28 cellular contexts compared by ENCODE assay signal in the genomic region with DNA sequence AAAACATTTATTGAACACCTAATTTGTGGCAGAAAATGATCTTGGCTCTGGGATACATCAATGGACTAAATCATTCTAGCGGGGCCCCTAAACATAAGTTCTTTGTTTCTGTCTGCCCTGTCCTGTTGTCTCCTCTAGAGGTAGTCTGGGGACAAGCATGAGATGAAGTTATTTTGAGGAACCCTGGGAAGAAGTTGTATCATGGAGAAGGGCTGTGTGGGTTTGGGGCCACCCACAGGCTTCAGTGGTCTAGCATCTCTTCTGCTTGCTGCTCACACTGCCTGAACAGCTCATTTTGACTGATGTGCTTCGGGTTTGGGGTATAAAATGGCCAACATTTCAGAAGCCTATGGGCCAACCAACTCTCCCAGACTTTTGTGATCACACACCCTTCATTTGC.
"Had no signal": no experiment of that assay in that cellular context is flagged by ENCODE, and none has a peak within 500 bp of the region (broad histone marks: within the 10 kb centered on the region; RNA-seq: fewer than 3 reads in every experiment).

No MANE protein-coding gene starts in this region.

- H3K27me3 ChIP-seq: esophagus squamous epithelium, ovary, tibial nerve had no signal

- H3K36me3 Mint-ChIP-seq: activated CD8-positive, alpha-beta memory T cell treated with anti-CD3 and anti-CD28 coated beads, Interleukin-2, amount 10 ng/mL, durations not matched to agents 7 days and 5 days; activated naive CD8-positive, alpha-beta T cell; stimulated activated effector memory CD8-positive, alpha-beta T cell treated with anti-CD3 and anti-CD28 coated beads, Interleukin-12 subunit alpha, Interleukin-12 subunit beta, amount 100 ng/mL, for 72 hours; WTC11 had no signal

- H3K9me3 Mint-ChIP-seq: activated CD4-positive, alpha-beta T cell treated with anti-CD3 and anti-CD28 coated beads, Interleukin-2, amount 10 ng/mL, durations not matched to agents 7 days and 5 days; activated T-cell treated with anti-CD3 and anti-CD28 coated beads, Interleukin-2, amount 50 U/mL, for 72 hours; stimulated activated effector memory CD8-positive, alpha-beta T cell treated with anti-CD3 and anti-CD28 coated beads, Interleukin-12 subunit alpha, Interleukin-12 subunit beta, amount 100 ng/mL, for 72 hours; stimulated activated naive CD8-positive, alpha-beta T cell treated with anti-CD3 and anti-CD28 coated beads, Interleukin-15, Interleukin-2, amounts not matched to agents 100 ng/mL and 50 ng/mL, for 24 hours had no signal

- H3K9me3 ChIP-seq: esophagus squamous epithelium, left ventricle myocardium inferior, ovary, tibial nerve had no signal

- H3K27ac Mint-ChIP-seq: activated CD4-positive, alpha-beta T cell treated with anti-CD3 and anti-CD28 coated beads, Interleukin-2, amount 10 ng/mL, durations not matched to agents 7 days and 5 days; activated CD8-positive, alpha-beta memory T cell treated with anti-CD3 and anti-CD28 coated beads, Interleukin-2, amount 10 ng/mL, durations not matched to agents 7 days and 5 days; activated CD8-positive, alpha-beta T cell treated with anti-CD3 and anti-CD28 coated beads, Interleukin-2, amount 10 ng/mL, durations not matched to agents 7 days and 5 days; activated naive CD8-positive, alpha-beta T cell; activated T-cell treated with anti-CD3 and anti-CD28 coated beads, Interleukin-2, amount 50 U/mL, for 72 hours; nephron; progenitor cell of endocrine pancreas; stimulated activated effector memory CD8-positive, alpha-beta T cell treated with anti-CD3 and anti-CD28 coated beads, Interleukin-12 subunit alpha, Interleukin-12 subunit beta, amount 100 ng/mL, for 72 hours; stimulated activated naive CD8-positive, alpha-beta T cell treated with anti-CD3 and anti-CD28 coated beads, Interleukin-15, Interleukin-2, amounts not matched to agents 100 ng/mL and 50 ng/mL, for 24 hours; T-helper 17 cell; WTC11 had no signal

- H3K4me3 ChIP-seq: esophagus squamous epithelium, left ventricle myocardium inferior, ovary, skin epidermis, tibial nerve had no signal

- H3K27me3 Mint-ChIP-seq: activated CD4-positive, alpha-beta T cell treated with anti-CD3 and anti-CD28 coated beads, Interleukin-2, amount 10 ng/mL, durations not matched to agents 7 days and 5 days; activated CD8-positive, alpha-beta memory T cell treated with anti-CD3 and anti-CD28 coated beads, Interleukin-2, amount 10 ng/mL, durations not matched to agents 7 days and 5 days; activated naive CD8-positive, alpha-beta T cell; progenitor cell of endocrine pancreas; stimulated activated naive CD8-positive, alpha-beta T cell treated with anti-CD3 and anti-CD28 coated beads, Interleukin-15, Interleukin-2, amounts not matched to agents 100 ng/mL and 50 ng/mL, for 24 hours had no signal

- ATAC-seq: activated CD8-positive, alpha-beta memory T cell treated with anti-CD3 and anti-CD28 coated beads, Interleukin-2, amount 10 ng/mL, durations not matched to agents 7 days and 5 days; activated CD8-positive, alpha-beta T cell treated with anti-CD3 and anti-CD28 coated beads, Interleukin-2, amount 10 ng/mL, durations not matched to agents 7 days and 5 days; activated T-cell treated with anti-CD3 and anti-CD28 coated beads, Interleukin-2, amount 50 U/mL, for 72 hours; sciatic nerve; stimulated activated effector memory CD8-positive, alpha-beta T cell treated with anti-CD3 and anti-CD28 coated beads, Interleukin-12 subunit alpha, Interleukin-12 subunit beta, amount 100 ng/mL, for 72 hours; T-helper 17 cell; WTC11 had no signal

- H3K36me3 ChIP-seq: esophagus squamous epithelium, left ventricle myocardium inferior, ovary, tibial nerve had no signal

- H3K4me3 Mint-ChIP-seq: activated CD4-positive, alpha-beta T cell treated with anti-CD3 and anti-CD28 coated beads, Interleukin-2, amount 10 ng/mL, durations not matched to agents 7 days and 5 days; activated CD8-positive, alpha-beta memory T cell treated with anti-CD3 and anti-CD28 coated beads, Interleukin-2, amount 10 ng/mL, durations not matched to agents 7 days and 5 days; activated CD8-positive, alpha-beta T cell treated with anti-CD3 and anti-CD28 coated beads, Interleukin-2, amount 10 ng/mL, durations not matched to agents 7 days and 5 days; activated naive CD8-positive, alpha-beta T cell; activated T-cell treated with anti-CD3 and anti-CD28 coated beads, Interleukin-2, amount 50 U/mL, for 72 hours; nephron; stimulated activated effector memory CD8-positive, alpha-beta T cell treated with anti-CD3 and anti-CD28 coated beads, Interleukin-12 subunit alpha, Interleukin-12 subunit beta, amount 100 ng/mL, for 72 hours; stimulated activated naive CD8-positive, alpha-beta T cell treated with anti-CD3 and anti-CD28 coated beads, Interleukin-15, Interleukin-2, amounts not matched to agents 100 ng/mL and 50 ng/mL, for 24 hours; T-helper 17 cell; WTC11 had no signal

- DNase-seq: activated CD4-positive, alpha-beta T cell treated with anti-CD3 and anti-CD28 coated beads for 1 hour; activated CD4-positive, alpha-beta T cell treated with anti-CD3 and anti-CD28 coated beads, Interleukin-2, amount 10 ng/mL, durations not matched to agents 7 days and 5 days; activated CD8-positive, alpha-beta memory T cell treated with anti-CD3 and anti-CD28 coated beads, Interleukin-2, amount 10 ng/mL, durations not matched to agents 7 days and 5 days; activated CD8-positive, alpha-beta T cell treated with anti-CD3 and anti-CD28 coated beads, Interleukin-2, amount 10 ng/mL, durations not matched to agents 7 days and 5 days; activated naive CD4-positive, alpha-beta T cell; activated T-cell treated with anti-CD3 and anti-CD28 coated beads, Interleukin-2, amount 50 U/mL, for 72 hours; anterior cingulate cortex; effector CD8-positive, alpha-beta T cell; esophagus squamous epithelium; foreskin melanocyte; left ventricle myocardium inferior; mammary epithelial cell; ovary; stimulated activated CD4-positive, alpha-beta T cell treated with anti-CD3 and anti-CD28 coated beads, Interleukin-4, amount 100 ng/mL, for 24 hours; substantia nigra; SW 1271; T-helper 17 cell; T1000 had no signal

- H3K4me1 Mint-ChIP-seq: activated CD4-positive, alpha-beta T cell treated with anti-CD3 and anti-CD28 coated beads, Interleukin-2, amount 10 ng/mL, durations not matched to agents 7 days and 5 days; activated CD8-positive, alpha-beta memory T cell treated with anti-CD3 and anti-CD28 coated beads, Interleukin-2, amount 10 ng/mL, durations not matched to agents 7 days and 5 days; stimulated activated effector memory CD8-positive, alpha-beta T cell treated with anti-CD3 and anti-CD28 coated beads, Interleukin-12 subunit alpha, Interleukin-12 subunit beta, amount 100 ng/mL, for 72 hours had no signal

- H3K27ac ChIP-seq: epithelial cell of prostate, ovary had no signal
